8 cellular contexts compared by ENCODE assay signal in the genomic region with DNA sequence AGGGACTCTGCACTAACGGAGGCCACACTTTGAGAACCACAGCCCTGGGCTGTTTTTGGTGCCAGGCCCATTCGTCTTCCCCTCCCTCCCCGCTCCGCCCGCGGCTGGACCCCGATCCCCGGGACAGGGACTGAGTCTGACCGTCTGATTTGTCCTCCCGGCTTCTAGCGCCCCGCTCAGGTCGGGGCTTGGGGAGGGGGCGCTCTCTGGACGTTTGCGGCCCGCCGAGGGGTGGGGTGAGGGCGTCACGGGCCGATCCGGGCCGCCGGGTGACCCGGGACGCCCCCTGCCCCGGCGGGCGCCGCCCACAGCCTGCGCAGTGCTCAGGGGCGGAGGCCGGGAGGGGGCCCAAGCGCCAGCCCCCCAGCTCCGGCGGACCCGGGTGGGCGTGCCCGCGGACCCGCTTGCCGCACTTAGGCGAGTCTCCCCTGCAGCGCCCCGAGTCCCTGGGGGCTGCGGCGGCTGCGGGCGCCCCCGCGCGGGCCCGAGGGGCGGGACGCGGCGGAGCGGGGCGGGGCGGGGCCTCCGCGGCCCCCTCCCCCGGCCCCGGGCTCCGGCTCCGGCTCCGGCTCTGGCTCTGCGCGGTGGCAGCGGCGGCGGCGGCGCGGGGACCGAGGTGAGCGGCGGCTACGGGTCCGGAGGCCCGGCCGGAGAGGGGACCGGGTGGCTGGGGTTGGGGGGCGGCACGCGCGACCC. TPM values are rescaled to one million over a fixed set of nuclear protein-coding genes. Genes with fewer than 3 reads are reported as not detected.
DNase-seq lines count a peak whose midpoint lies in the region; ATAC-seq, FAIRE-seq and TF ChIP-seq lines count a peak whose summit lies in the region.

No MANE protein-coding gene starts in this region.

- 0 out of 2 replicates have a peak, but pooled peaks have one; percentile 1 for TF ChIP-seq CTCF in GM12874 (IDR thresholded peaks at IDR 0.05; ENCODE audit: insufficient read depth, low read depth, low read length)
- no peak for TF ChIP-seq CTCF in WTC11 (IDR thresholded peaks at IDR 0.05)

- POLR2A ChIA-PET in WTC11 (lab: Charles Lee): no interaction called here
- POLR2A ChIA-PET in naive thymus-derived CD8-positive, alpha-beta T cell (lab: Charles Lee): interaction anchor here (0.5 to 3.4 kb wide), 5 partner anchors 8 to 20 kb away, joined by 3 to 14 read pairs (median 3); no protein-coding TSS in a partner anchor

- ATAC-seq in WTC11 (peak; percentile 77), GM21619 (IDR thresholded peaks at IDR 0.05; ENCODE audit: unreplicated experiment) (no peak)
- ATAC-seq in naive thymus-derived CD8-positive, alpha-beta T cell: peak; percentile 51 to 66

- peak overlapping the region; percentile 69 for H3K4me3 Mint-ChIP-seq in WTC11
- peak overlapping the region; percentile 70 to 93 (median 84) for H3K4me3 Mint-ChIP-seq in naive thymus-derived CD8-positive, alpha-beta T cell

- FAIRE-seq in RCC 7860 (lab: Jason Lieb, UNC): no peak

- H3K27ac Mint-ChIP-seq in WTC11: no peak overlapping the region
- H3K27ac Mint-ChIP-seq in naive thymus-derived CD8-positive, alpha-beta T cell: peak overlapping the region; percentile 86 to 96 (median 91)

- CTCF ChIA-PET in WTC11 (lab: Charles Lee): interaction anchor here (1.2 to 6.1 kb wide), 8 partner anchors 7 to 675 kb away, joined by 3 to 57 read pairs (median 6); no protein-coding TSS in a partner anchor

- peaks cover 39% of the 10 kb centered on the region for H3K27me3 Mint-ChIP-seq in WTC11 (ENCODE audit: low read depth)
- H3K27me3 Mint-ChIP-seq in naive thymus-derived CD8-positive, alpha-beta T cell: no peaks in the 10 kb centered on the region

- H3K4me1 Mint-ChIP-seq in WTC11: peaks cover 5% of the 10 kb centered on the region; the same call in 1 of the 2 replicates
- peaks cover 31 to 80% (median 75%) of the 10 kb centered on the region in 4 donors for H3K4me1 Mint-ChIP-seq in naive thymus-derived CD8-positive, alpha-beta T cell

- DNase-seq in WTC11 (ENCODE audit: low spot score) (peak; percentile 70), DMS153 (lab: John Stamatoyannopoulos, UW) (no peak), DMS114 treated with DMSO at 0.1 percent for 48 hours (lab: John Stamatoyannopoulos, UW; ENCODE audit: unreplicated experiment) (no peak), RCC 7860 (ENCODE audit: low spot score) (no peak)
- DNase-seq in effector CD8-positive, alpha-beta T cell (lab: John Stamatoyannopoulos, UW): peak; percentile 48
- DNase-seq in naive thymus-derived CD8-positive, alpha-beta T cell: peak; percentile 25 to 75 (median 67)

- H3K36me3 Mint-ChIP-seq in WTC11: no peaks in the 10 kb centered on the region
- H3K36me3 Mint-ChIP-seq in naive thymus-derived CD8-positive, alpha-beta T cell: no peaks in the 10 kb centered on the region

- H3K9me3 Mint-ChIP-seq in WTC11: no peaks in the 10 kb centered on the region
- no peaks in the 10 kb centered on the region for H3K9me3 Mint-ChIP-seq in naive thymus-derived CD8-positive, alpha-beta T cell

TF ChIP-seq in WTC11, 78 proteins besides CTCF, POLR2A, EP300 and RAD21:
- TF ChIP-seq SP1 (CRISPR knock-in tag; conservative IDR thresholded peaks at IDR 0.05): peak; percentile 46
- TF ChIP-seq, protein P1, sequence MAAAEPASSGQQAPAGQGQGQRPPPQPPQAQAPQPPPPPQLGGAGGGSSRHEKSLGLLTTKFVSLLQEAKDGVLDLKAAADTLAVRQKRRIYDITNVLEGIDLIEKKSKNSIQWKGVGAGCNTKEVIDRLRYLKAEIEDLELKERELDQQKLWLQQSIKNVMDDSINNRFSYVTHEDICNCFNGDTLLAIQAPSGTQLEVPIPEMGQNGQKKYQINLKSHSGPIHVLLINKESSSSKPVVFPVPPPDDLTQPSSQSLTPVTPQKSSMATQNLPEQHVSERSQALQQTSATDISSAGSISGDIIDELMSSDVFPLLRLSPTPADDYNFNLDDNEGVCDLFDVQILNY (CRISPR knock-in tag; IDR thresholded peaks at IDR 0.05): no peak
- TF ChIP-seq ZNF317 (CRISPR knock-in tag; IDR thresholded peaks at IDR 0.05; ENCODE audit: borderline replicate concordance, low read depth): no peak
- no peak for TF ChIP-seq NFYB (CRISPR knock-in tag; conservative IDR thresholded peaks at IDR 0.05; ENCODE audit: low read depth)
- TF ChIP-seq PRDM15 (CRISPR knock-in tag; IDR thresholded peaks at IDR 0.05): peak; percentile 28
- no peak for TF ChIP-seq RORB (CRISPR knock-in tag; IDR thresholded peaks at IDR 0.05)
- TF ChIP-seq RELA (CRISPR knock-in tag; IDR thresholded peaks at IDR 0.05; ENCODE audit: borderline replicate concordance): no peak

RNA-seq across cellular contexts. Expression of gene PRR5, which starts 33.7 kb away (rescaled TPM):
- total RNA-seq in WTC11 (2021): 12.3 to 15.6 TPM (median 13.6 TPM) in 3 replicates
- total RNA-seq in naive thymus-derived CD8-positive, alpha-beta T cell: 10 to 100 TPM; 85.3 to 86.3 TPM
- polyA plus RNA-seq in naive thymus-derived CD8-positive, alpha-beta T cell: 100 to 1,000 TPM in 1 of 3 donors, 10 to 100 TPM in 2; 75.2 to 107 (median 83.3) TPM

Comparison
In these comparisons a context has a peak if more than half of its experiments do, and no peak if none do; other contexts are left out.
1. DNase-seq: peak in WTC11 (single experiment), effector CD8-positive, alpha-beta T cell (single experiment) and naive thymus-derived CD8-positive, alpha-beta T cell (10 of 10); none in DMS153 (single experiment), DMS114 treated with DMSO at 0.1 percent for 48 hours (single experiment) and RCC 7860 (single experiment).